In the genomic region with DNA sequence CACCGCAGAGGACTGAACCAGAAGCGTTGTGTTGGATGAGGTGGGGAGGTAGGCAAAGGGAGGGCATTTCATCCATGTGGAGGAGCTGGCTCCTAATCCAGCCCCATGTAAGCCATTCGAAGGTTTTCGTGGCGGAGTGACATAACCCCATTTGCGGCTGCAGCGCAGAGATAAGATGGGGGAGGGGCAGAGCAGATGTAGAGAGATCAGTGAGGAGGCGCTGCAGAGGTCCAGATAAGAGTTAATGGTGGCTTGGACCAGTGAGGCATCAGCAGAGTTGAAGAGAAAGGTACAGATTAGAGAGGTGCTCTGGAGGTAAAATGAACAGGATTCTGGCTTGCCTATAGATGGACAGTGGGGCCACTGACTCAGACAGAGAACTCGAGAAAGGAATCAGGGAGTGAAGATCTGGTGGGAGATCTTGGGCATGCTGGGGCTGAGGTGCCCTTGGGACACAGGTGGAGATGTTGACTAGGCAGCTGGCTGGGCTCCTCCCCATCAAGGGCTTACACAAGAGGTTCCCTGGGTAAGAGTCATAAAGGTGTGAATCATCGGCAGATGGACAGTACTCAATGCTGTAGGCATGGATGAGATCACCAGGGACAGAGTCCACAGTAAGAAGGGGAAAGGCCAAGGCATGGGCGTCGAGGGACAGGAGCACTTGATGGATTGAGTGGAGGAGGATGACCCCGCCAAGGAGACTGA, we compare ENCODE assay signal across 12 cellular contexts. TPM values are rescaled to one million over a fixed set of nuclear protein-coding genes. Genes with fewer than 3 reads are reported as not detected.
DNase-seq lines count a peak whose midpoint lies in the region; ATAC-seq, FAIRE-seq and TF ChIP-seq lines count a peak whose summit lies in the region.
"Had no signal": no experiment of that assay in that cellular context is flagged by ENCODE, and none has a peak within 500 bp of the region (broad histone marks: within the 10 kb centered on the region; RNA-seq: fewer than 3 reads in every experiment).

No MANE protein-coding gene starts in this region.

- H3K4me3 ChIP-seq in astrocyte (ENCODE audit: insufficient read depth, low read depth, low read length) (no peak overlapping the region), HepG2 (replicated peaks in 1 of 3; ENCODE audit: insufficient read depth in 1 of 3, low read depth in 2 of 3, low read length in 3 of 3) (no peak overlapping the region)
- H3K4me3 ChIP-seq: SJSA1 had no signal

- H3K9me3 ChIP-seq in astrocyte (ENCODE audit: insufficient read depth, low read depth, low read length) (no peaks in the 10 kb centered on the region), HepG2 (ENCODE audit: low read length) (no peaks in the 10 kb centered on the region)
- H3K9me3 ChIP-seq: SJSA1 had no signal

- no peak for FAIRE-seq in astrocyte (lab: Jason Lieb, UNC)
- peak; percentile 21 for FAIRE-seq in HepG2 (lab: Jason Lieb, UNC)

- DNase-seq in CMK (ENCODE audit: low read depth) (peak; percentile 94), LoVo (ENCODE audit: low spot score) (peak; percentile 92), astrocyte (ENCODE audit: low read depth) (peak; percentile 78), HepG2 (ENCODE audit: low spot score) (peak; percentile 86), NOMO-1 (lab: John Stamatoyannopoulos, UW; ENCODE audit: unreplicated experiment in 2 of 2) (no peak)
- DNase-seq in stimulated activated CD4-positive, alpha-beta T cell treated with anti-CD3 and anti-CD28 coated beads, Interleukin-1b, Interleukin-23, amount 100 ng/mL, for 48 hours: no peak
- DNase-seq: DMS79 treated with DMSO at 0.1 percent for 48 hours had no signal

- TF ChIP-seq EP300 in HepG2 (IDR thresholded peaks at IDR 0.05; ENCODE audit: low read depth in 2 of 2, low read length in 2 of 2): peak; percentile 58 to 62; a peak in 2 of 4 replicates
- TF ChIP-seq EP300 in HepG2 (CRISPR knock-in tag; IDR thresholded peaks at IDR 0.05; ENCODE audit: borderline replicate concordance): peak; percentile 38; the same call in 1 of the 2 replicates

- H3K27ac ChIP-seq in astrocyte (ENCODE audit: low read depth, low read length) (no peak overlapping the region), HepG2 (ENCODE audit: extremely low read length, insufficient read depth, low read length) (no peak overlapping the region)
- H3K27ac ChIP-seq: KMS-11, SJSA1 had no signal

- no TSS peak for BruUV-seq in HepG2 (replicated peaks; lab: Mats Ljungman, UMichigan)

- peaks cover 4% of the 10 kb centered on the region for H3K27me3 Mint-ChIP-seq in astrocyte (ENCODE audit: low read depth, unreplicated experiment)

- POLR2A ChIA-PET in HepG2 (lab: Yijun Ruan, JAX): no interaction called here

- H3K4me1 Mint-ChIP-seq in astrocyte (ENCODE audit: low read depth, unreplicated experiment): peaks cover 23% of the 10 kb centered on the region
- H3K4me1 Mint-ChIP-seq: neural crest cell had no signal

- H3K9ac ChIP-seq in astrocyte (ENCODE audit: low read length) (no peak overlapping the region), HepG2 (ENCODE audit: insufficient read depth, low read depth, low read length) (no peak overlapping the region)
- H3K9ac ChIP-seq: KMS-11 had no signal

- no peaks in the 10 kb centered on the region for H3K36me3 Mint-ChIP-seq in astrocyte (ENCODE audit: low read depth, unreplicated experiment)

- H3K27me3 ChIP-seq in astrocyte (ENCODE audit: insufficient read depth, low read length) (no peaks in the 10 kb centered on the region), HepG2 (ENCODE audit: control insufficient read depth in 1 of 2, insufficient read depth in 2 of 2, low read length in 2 of 2) (peaks cover 0 to 8% of the 10 kb centered on the region in 2 experiments; a peak in 2 of 5 replicates)
- H3K27me3 ChIP-seq: SJSA1 had no signal

- H4K20me1 ChIP-seq in astrocyte (ENCODE audit: insufficient read depth, low read length) (no peaks in the 10 kb centered on the region), HepG2 (ENCODE audit: insufficient read depth, low read length) (no peaks in the 10 kb centered on the region)

- H3K36me3 ChIP-seq in astrocyte (ENCODE audit: insufficient read depth, low read length) (no peaks in the 10 kb centered on the region), HepG2 (replicated peaks in 1 of 2; ENCODE audit: control insufficient read depth in 1 of 2, insufficient read depth in 2 of 2, low read length in 2 of 2) (no peaks in the 10 kb centered on the region)
- H3K36me3 ChIP-seq: SJSA1 had no signal

- CTCF ChIA-PET in HepG2 (lab: Yijun Ruan, JAX; ENCODE audit: low intra/inter-chr PET ratio, low total read pairs): no interaction called here

- no peak overlapping the region for H3K4me3 Mint-ChIP-seq in astrocyte (ENCODE audit: unreplicated experiment)
- H3K4me3 Mint-ChIP-seq: neural crest cell had no signal

- TF ChIP-seq CTCF in astrocyte (IDR thresholded peaks at IDR 0.05; ENCODE audit: insufficient read depth, low read depth, low read length) (no peak), HepG2 (CRISPR knock-in tag; IDR thresholded peaks at IDR 0.05) (no peak)

- WGBS in HepG2 (ENCODE audit: low lambda C conversion rate): 54% methylated on average over 13 of the region's 13 CpGs

- intact Hi-C loops in HepG2 (cut with micrococcal nuclease; ENCODE audit: unreplicated experiment): no loop called here

- ATAC-seq in HepG2 (peak; percentile 83), HG03457 (IDR thresholded peaks at IDR 0.05; ENCODE audit: unreplicated experiment) (no peak), GM19023 (IDR thresholded peaks at IDR 0.05; ENCODE audit: unreplicated experiment) (no peak)

- H3K4me1 ChIP-seq in astrocyte (ENCODE audit: insufficient read depth, low read length): no peaks in the 10 kb centered on the region
- peaks cover 22% of the 10 kb centered on the region for H3K4me1 ChIP-seq in HepG2 (ENCODE audit: insufficient read depth, low read length)

- no peak overlapping the region for H3K27ac Mint-ChIP-seq in astrocyte (ENCODE audit: unreplicated experiment)

- in situ Hi-C loops in HepG2 (cut with HindIII; ENCODE audit: extremely low pct_ligation_motif_present, low pct_unique_long_range_greater_than_20kb): no loop called here

- TF ChIP-seq POLR2A in HepG2 (IDR thresholded peaks at IDR 0.05; ENCODE audit: insufficient read depth in 1 of 2, low read depth in 2 of 2, low read length in 2 of 2): no peak

- H3K4me2 ChIP-seq in astrocyte (ENCODE audit: low read length) (no peak overlapping the region), HepG2 (ENCODE audit: low read depth, low read length) (no peak overlapping the region; the same call in 1 of the 2 replicates)
- H3K4me2 ChIP-seq: KMS-11 had no signal

- no peak for TF ChIP-seq RAD21 in HepG2 (CRISPR knock-in tag; IDR thresholded peaks at IDR 0.05)

- H3K9me3 Mint-ChIP-seq in astrocyte (ENCODE audit: unreplicated experiment): peaks cover 9% of the 10 kb centered on the region

- H3K79me2 ChIP-seq in astrocyte (ENCODE audit: insufficient read depth, low read length): no peaks in the 10 kb centered on the region
- H3K79me2 ChIP-seq in HepG2 (ENCODE audit: insufficient read depth, low read length): no peaks in the 10 kb centered on the region

- H2AFZ ChIP-seq in astrocyte (ENCODE audit: low read depth, low read length): no peak overlapping the region
- no peak overlapping the region for H2AFZ ChIP-seq in HepG2 (ENCODE audit: low read length)

RNA-seq across cellular contexts. Expression of gene PTPRF, which starts 7.8 kb away (rescaled TPM):
- total RNA-seq in astrocyte (231 and 275 TPM in 2 replicates), HepG2 (2016; rRNA removed; fragmentation: Illumina TruSeq; extraction: Trizol) (47.3 and 55.9 TPM in 2 replicates)
- 6.1 and 8.9 TPM in 2 replicates for total RNA-seq in HepG2 (2016; cell fraction: cytosol; rRNA removed; fragmentation: Illumina TruSeq; extraction: Trizol; ENCODE audit: low read depth)
- total RNA-seq in HepG2 (2016; cell fraction: insoluble cytoplasmic fraction; rRNA removed; fragmentation: Illumina TruSeq; extraction: Trizol): 38.1 and 54.3 TPM in 2 replicates
- total RNA-seq in HepG2 (2016; cell fraction: membrane; rRNA removed; fragmentation: Illumina TruSeq; extraction: Trizol): 30.4 and 36.7 TPM in 2 replicates
- 76.8 and 90.3 TPM in 2 replicates for total RNA-seq in HepG2 (2016; cell fraction: nucleus; rRNA removed; fragmentation: Illumina TruSeq; extraction: Trizol)
- 167 and 213 TPM in 2 replicates for polyA plus RNA-seq in HepG2 (2011; rRNA removed)
- 119 and 128 TPM in 2 replicates for polyA plus RNA-seq in HepG2 (2011; cell fraction: cytosol; rRNA removed)
- 229 and 238 TPM in 2 replicates for polyA plus RNA-seq in HepG2 (2011; cell fraction: nucleus; rRNA removed)
- 125 and 182 TPM in 2 replicates for polyA plus RNA-seq in HepG2 (2012)
- polyA plus RNA-seq in HepG2 (2016; cell fraction: cytosol; fragmentation: Illumina TruSeq; extraction: Trizol; ENCODE audit: low read depth): 5.7 and 6.0 TPM in 2 replicates
- 37.1 and 51.8 TPM in 2 replicates for polyA plus RNA-seq in HepG2 (2016; cell fraction: insoluble cytoplasmic fraction; fragmentation: Illumina TruSeq; extraction: Trizol; ENCODE audit: low read depth)
- 13.5 and 17.9 TPM in 2 replicates for polyA plus RNA-seq in HepG2 (2016; cell fraction: membrane; fragmentation: Illumina TruSeq; extraction: Trizol; ENCODE audit: low read depth)
- polyA plus RNA-seq in HepG2 (2016; cell fraction: nucleus; fragmentation: Illumina TruSeq; extraction: Trizol; ENCODE audit: insufficient read depth, low read depth): 139 and 140 TPM in 2 replicates
- 212 and 690 TPM in 2 replicates for polyA minus RNA-seq in HepG2 (2011; rRNA and poly(A)+ RNA removed; ENCODE audit: low replicate concordance)
- polyA minus RNA-seq in HepG2 (2011; cell fraction: cytosol; rRNA and poly(A)+ RNA removed): 137 and 178 TPM in 2 replicates
- polyA minus RNA-seq in HepG2 (2011; cell fraction: nucleus; rRNA and poly(A)+ RNA removed): 83.0 and 106 TPM in 2 replicates

Comparison
In these comparisons a context has a peak if more than half of its experiments do, and no peak if none do; other contexts are left out.
1. DNase-seq: peak in CMK (single experiment), LoVo (single experiment), astrocyte (single experiment) and HepG2 (single experiment); none in NOMO-1 (0 of 2) and stimulated activated CD4-positive, alpha-beta T cell treated with anti-CD3 and anti-CD28 coated beads, Interleukin-1b, Interleukin-23, amount 100 ng/mL, for 48 hours (single experiment).